17 cellular contexts compared by ENCODE assay signal in the genomic region with DNA sequence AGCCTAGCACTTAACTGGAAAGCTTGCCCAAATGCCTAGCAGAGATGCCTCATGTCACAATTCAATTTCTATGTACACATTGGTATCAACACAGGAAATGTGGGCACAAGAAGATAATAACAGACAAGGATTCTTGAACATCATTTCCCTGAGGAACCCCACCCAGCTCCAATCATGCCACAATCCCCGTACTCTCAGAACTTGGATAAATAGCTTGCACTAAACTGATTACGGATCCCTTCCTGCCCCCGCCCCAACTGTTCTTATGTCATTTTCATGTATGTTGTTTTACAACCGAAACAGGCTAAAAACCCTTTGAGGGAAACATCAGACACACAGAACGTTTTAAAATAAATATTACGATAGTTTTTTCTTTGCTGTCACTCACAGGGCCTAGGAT.
DNase-seq lines count a peak whose midpoint lies in the region; ATAC-seq and TF ChIP-seq lines count a peak whose summit lies in the region.
"Had no signal": no experiment of that assay in that cellular context is flagged by ENCODE, and none has a peak within 500 bp of the region (broad histone marks: within the 10 kb centered on the region; RNA-seq: fewer than 3 reads in every experiment).

No MANE protein-coding gene starts in this region.

- peak overlapping the region; percentile 66 for H3K27ac Mint-ChIP-seq in activated CD4-positive, alpha-beta T cell treated with anti-CD3 and anti-CD28 coated beads for 36 hours
- H3K27ac Mint-ChIP-seq in CD4-positive, alpha-beta T cell: no peak overlapping the region
- H3K27ac Mint-ChIP-seq in activated CD8-positive, alpha-beta T cell treated with anti-CD3 and anti-CD28 coated beads for 36 hours: peak overlapping the region; percentile 76
- peak overlapping the region in 6 of 9 donors; percentile 81 to 98 (median 94) for H3K27ac Mint-ChIP-seq in naive thymus-derived CD4-positive, alpha-beta T cell

- H3K4me3 Mint-ChIP-seq in activated CD4-positive, alpha-beta T cell treated with anti-CD3 and anti-CD28 coated beads for 36 hours: no peak overlapping the region
- no peak overlapping the region for H3K4me3 Mint-ChIP-seq in CD4-positive, alpha-beta T cell
- no peak overlapping the region for H3K4me3 Mint-ChIP-seq in activated CD8-positive, alpha-beta T cell treated with anti-CD3 and anti-CD28 coated beads for 36 hours
- peak overlapping the region; percentile 30 to 83 (median 74) for H3K4me3 Mint-ChIP-seq in naive thymus-derived CD4-positive, alpha-beta T cell

- H3K27me3 ChIP-seq in CD4-positive, alpha-beta T cell (ENCODE audit: control insufficient read depth, insufficient read depth, low read length): no peaks in the 10 kb centered on the region
- H3K27me3 ChIP-seq in naive thymus-derived CD4-positive, alpha-beta T cell (ENCODE audit: control insufficient read depth in 2 of 2, insufficient read depth in 2 of 2, low read length in 2 of 2): no peaks in the 10 kb centered on the region

- H3K9me3 Mint-ChIP-seq in activated CD4-positive, alpha-beta T cell treated with anti-CD3 and anti-CD28 coated beads for 36 hours (ENCODE audit: low read depth): no peaks in the 10 kb centered on the region
- H3K9me3 Mint-ChIP-seq in CD4-positive, alpha-beta T cell: no peaks in the 10 kb centered on the region
- H3K9me3 Mint-ChIP-seq in activated CD8-positive, alpha-beta T cell treated with anti-CD3 and anti-CD28 coated beads for 36 hours: no peaks in the 10 kb centered on the region
- H3K9me3 Mint-ChIP-seq in naive thymus-derived CD4-positive, alpha-beta T cell: peaks cover 0 to 2% (median 0%) of the 10 kb centered on the region in 11 donors

- DNase-seq in activated CD4-positive, alpha-beta T cell treated with anti-CD3 and anti-CD28 coated beads for 36 hours: no peak
- DNase-seq in activated CD4-positive, alpha-beta T cell treated with anti-CD3 and anti-CD28 coated beads for 48 hours: no peak
- peak in 1 of 10 experiments; percentile 8 for DNase-seq in CD4-positive, alpha-beta T cell
- DNase-seq in activated CD8-positive, alpha-beta T cell treated with anti-CD3 and anti-CD28 coated beads for 36 hours: peak; percentile 40
- DNase-seq in naive thymus-derived CD4-positive, alpha-beta T cell: peak in 6 of 9 donors; percentile 32 to 58 (median 44)
- DNase-seq in hippocampal formation (lab: John Stamatoyannopoulos, UW) (no peak), KBM-7 (no peak)
- DNase-seq: 8988T, DMS53, HCEC 1CT, Karpas-422, NCI-H187 treated with DMSO at 0.1 percent for 48 hours, NCI-H510A, SHP77 had no signal

- peaks cover 88% of the 10 kb centered on the region for H3K4me1 Mint-ChIP-seq in activated CD4-positive, alpha-beta T cell treated with anti-CD3 and anti-CD28 coated beads for 36 hours
- H3K4me1 Mint-ChIP-seq in CD4-positive, alpha-beta T cell (ENCODE audit: low read depth): peaks cover 92% of the 10 kb centered on the region
- H3K4me1 Mint-ChIP-seq in activated CD8-positive, alpha-beta T cell treated with anti-CD3 and anti-CD28 coated beads for 36 hours (ENCODE audit: low read depth): peaks cover 74% of the 10 kb centered on the region
- H3K4me1 Mint-ChIP-seq in naive thymus-derived CD4-positive, alpha-beta T cell: peaks cover 0 to 100% (median 75%) of the 10 kb centered on the region in 7 donors

- no peaks in the 10 kb centered on the region for H3K9me3 ChIP-seq in CD4-positive, alpha-beta T cell (ENCODE audit: control insufficient read depth, low read length)
- H3K9me3 ChIP-seq in naive thymus-derived CD4-positive, alpha-beta T cell (ENCODE audit: control insufficient read depth in 2 of 3, low read length in 3 of 3): no peaks in the 10 kb centered on the region

- CTCF ChIA-PET in activated CD4-positive, alpha-beta T cell treated with anti-CD3 and anti-CD28 coated beads for 36 hours (lab: Charles Lee): interaction anchor here (0.6 to 1.3 kb wide), 3 partner anchors 9 to 31 kb away, joined by 3 to 4 read pairs (median 3); no protein-coding TSS in a partner anchor
- CTCF ChIA-PET in CD4-positive, alpha-beta T cell (lab: Charles Lee): interaction anchor here (1.1 kb wide), 1 partner anchor 266 kb away, joined by 5 read pairs; no protein-coding TSS in a partner anchor
- CTCF ChIA-PET in activated CD8-positive, alpha-beta T cell treated with anti-CD3 and anti-CD28 coated beads for 36 hours (lab: Charles Lee): interaction anchor here (1.3 kb wide), 1 partner anchor 11 kb away, joined by 3 read pairs; no protein-coding TSS in a partner anchor
- CTCF ChIA-PET in naive thymus-derived CD4-positive, alpha-beta T cell (lab: Charles Lee): interaction anchor here (0.6 to 1.0 kb wide), 6 partner anchors 11 to 269 kb away, joined by 3 to 5 read pairs (median 3); no protein-coding TSS in a partner anchor

- peaks cover 0 to 21% (median 0%) of the 10 kb centered on the region in 3 experiments for H3K36me3 ChIP-seq in naive thymus-derived CD4-positive, alpha-beta T cell (ENCODE audit: control insufficient read depth in 2 of 3, insufficient read depth in 3 of 3, low read length in 3 of 3)

- H3K4me3 ChIP-seq in naive thymus-derived CD4-positive, alpha-beta T cell (ENCODE audit: low read length): no peak overlapping the region

- POLR2A ChIA-PET in activated CD4-positive, alpha-beta T cell treated with anti-CD3 and anti-CD28 coated beads for 36 hours (lab: Charles Lee): interaction anchor here (0.6 kb wide), 1 partner anchor 247 kb away, joined by 3 read pairs; no protein-coding TSS in a partner anchor
- POLR2A ChIA-PET in CD4-positive, alpha-beta T cell (lab: Charles Lee): interaction anchor here (0.8 to 1.0 kb wide), 2 partner anchors 85 to 270 kb away, joined by 3 to 4 read pairs; no protein-coding TSS in a partner anchor
- POLR2A ChIA-PET in activated CD8-positive, alpha-beta T cell treated with anti-CD3 and anti-CD28 coated beads for 36 hours (lab: Charles Lee): no interaction called here
- POLR2A ChIA-PET in naive thymus-derived CD4-positive, alpha-beta T cell (lab: Charles Lee): interaction anchor here (0.5 to 1.6 kb wide), 6 partner anchors 25 to 189 kb away, joined by 3 to 6 read pairs (median 4); no protein-coding TSS in a partner anchor

- in situ Hi-C loops in KBM-7 (cut with MboI; ENCODE audit: low pct_unique_long_range_greater_than_20kb, low sequenced_read_pairs): no loop called here

- peaks cover 78% of the 10 kb centered on the region for H3K36me3 Mint-ChIP-seq in activated CD4-positive, alpha-beta T cell treated with anti-CD3 and anti-CD28 coated beads for 36 hours (ENCODE audit: low read depth)
- H3K36me3 Mint-ChIP-seq in CD4-positive, alpha-beta T cell (ENCODE audit: low read depth): peaks cover 37% of the 10 kb centered on the region
- peaks cover 65% of the 10 kb centered on the region for H3K36me3 Mint-ChIP-seq in activated CD8-positive, alpha-beta T cell treated with anti-CD3 and anti-CD28 coated beads for 36 hours (ENCODE audit: low read depth)
- H3K36me3 Mint-ChIP-seq in naive thymus-derived CD4-positive, alpha-beta T cell: peaks cover 5 to 39% (median 31%) of the 10 kb centered on the region in 5 donors

- intact Hi-C loops in activated CD4-positive, alpha-beta T cell treated with anti-CD3 and anti-CD28 coated beads for 36 hours (cut with DNase I, micrococcal nuclease): no loop called here
- intact Hi-C loops in CD4-positive, alpha-beta T cell (cut with DNase I, micrococcal nuclease): loop anchor here in 1 of 2 experiments (2.0 kb wide), 1 partner anchor 15 kb away; no protein-coding TSS in a partner anchor
- intact Hi-C loops in activated CD8-positive, alpha-beta T cell treated with anti-CD3 and anti-CD28 coated beads for 36 hours (cut with micrococcal nuclease): no loop called here
- intact Hi-C loops in naive thymus-derived CD4-positive, alpha-beta T cell (cut with micrococcal nuclease): loop anchor here (1.0 to 2.0 kb wide), 3 partner anchors 8 to 15 kb away; no protein-coding TSS in a partner anchor

- no peak overlapping the region for H3K27ac ChIP-seq in CD4-positive, alpha-beta T cell (ENCODE audit: low read depth, low read length)
- peak overlapping the region; percentile 58 for H3K27ac ChIP-seq in naive thymus-derived CD4-positive, alpha-beta T cell (ENCODE audit: low read depth, low read length)
- H3K27ac ChIP-seq: C4-2B had no signal

- peaks cover 0 to 56% of the 10 kb centered on the region in 2 donors for H3K4me1 ChIP-seq in naive thymus-derived CD4-positive, alpha-beta T cell (ENCODE audit: control insufficient read depth in 2 of 2, insufficient read depth in 2 of 2, low read length in 2 of 2)

- H3K27me3 Mint-ChIP-seq in activated CD4-positive, alpha-beta T cell treated with anti-CD3 and anti-CD28 coated beads for 36 hours: no peaks in the 10 kb centered on the region
- H3K27me3 Mint-ChIP-seq in CD4-positive, alpha-beta T cell: no peaks in the 10 kb centered on the region
- H3K27me3 Mint-ChIP-seq in activated CD8-positive, alpha-beta T cell treated with anti-CD3 and anti-CD28 coated beads for 36 hours: no peaks in the 10 kb centered on the region
- H3K27me3 Mint-ChIP-seq in naive thymus-derived CD4-positive, alpha-beta T cell: no peaks in the 10 kb centered on the region

- no peak for ATAC-seq in activated CD4-positive, alpha-beta T cell treated with anti-CD3 and anti-CD28 coated beads for 36 hours
- ATAC-seq in CD4-positive, alpha-beta T cell (ENCODE audit: poor library complexity): peak; percentile 57
- ATAC-seq in activated CD8-positive, alpha-beta T cell treated with anti-CD3 and anti-CD28 coated beads for 36 hours: no peak
- peak; percentile 34 for ATAC-seq in naive thymus-derived CD4-positive, alpha-beta T cell
- no peak for ATAC-seq in GM21619 (IDR thresholded peaks at IDR 0.05; ENCODE audit: unreplicated experiment)
- ATAC-seq: HepG2 had no signal

- no peak for TF ChIP-seq CTCF in CD4-positive, alpha-beta T cell (IDR thresholded peaks at IDR 0.05)
- TF ChIP-seq CTCF in activated CD8-positive, alpha-beta T cell treated with anti-CD3 and anti-CD28 coated beads for 36 hours (IDR thresholded peaks at IDR 0.05): no peak

Comparison
In these comparisons a context has a peak if more than half of its experiments do, and no peak if none do; other contexts are left out.
1. ATAC-seq: peak in CD4-positive, alpha-beta T cell (single experiment) and naive thymus-derived CD4-positive, alpha-beta T cell (single experiment); none in activated CD4-positive, alpha-beta T cell treated with anti-CD3 and anti-CD28 coated beads for 36 hours (single experiment), activated CD8-positive, alpha-beta T cell treated with anti-CD3 and anti-CD28 coated beads for 36 hours (single experiment) and GM21619 (single experiment).
2. DNase-seq: peak in activated CD8-positive, alpha-beta T cell treated with anti-CD3 and anti-CD28 coated beads for 36 hours (single experiment) and naive thymus-derived CD4-positive, alpha-beta T cell (6 of 9); none in activated CD4-positive, alpha-beta T cell treated with anti-CD3 and anti-CD28 coated beads for 36 hours (single experiment), activated CD4-positive, alpha-beta T cell treated with anti-CD3 and anti-CD28 coated beads for 48 hours (single experiment), hippocampal formation (0 of 2) and KBM-7 (single experiment).
3. H3K4me3 Mint-ChIP-seq: peak in naive thymus-derived CD4-positive, alpha-beta T cell (10 of 10); none in activated CD4-positive, alpha-beta T cell treated with anti-CD3 and anti-CD28 coated beads for 36 hours (single experiment), CD4-positive, alpha-beta T cell (single experiment) and activated CD8-positive, alpha-beta T cell treated with anti-CD3 and anti-CD28 coated beads for 36 hours (single experiment).
4. intact Hi-C loops: an anchor here in naive thymus-derived CD4-positive, alpha-beta T cell (1.0 to 2.0 kb wide); none called in activated CD4-positive, alpha-beta T cell treated with anti-CD3 and anti-CD28 coated beads for 36 hours and activated CD8-positive, alpha-beta T cell treated with anti-CD3 and anti-CD28 coated beads for 36 hours.